In the genomic region with DNA sequence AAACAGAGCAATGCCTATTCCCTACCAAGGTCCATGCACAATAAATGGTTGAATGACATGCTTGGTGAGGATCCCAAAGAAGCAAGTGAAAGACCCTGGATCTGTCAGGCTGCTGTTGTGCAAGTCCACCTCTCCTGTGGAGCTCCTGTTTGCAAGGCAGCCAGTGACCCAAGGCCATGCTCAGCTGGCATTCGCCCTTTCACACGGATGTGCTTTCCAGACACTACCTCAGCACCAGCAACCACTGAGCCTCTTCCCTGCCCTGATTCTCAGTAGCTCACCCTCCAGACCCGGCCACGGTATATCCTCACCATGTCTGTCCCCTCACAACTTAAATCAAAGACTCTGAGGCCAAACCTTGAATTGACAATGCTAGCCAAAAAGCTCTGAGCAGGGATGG, we compare ENCODE assay signal across 1 cellular context.
TF ChIP-seq lines count a peak whose summit lies in the region.

No MANE protein-coding gene starts in this region.

TF ChIP-seq in HepG2, 621 proteins besides CTCF, POLR2A, EP300 and RAD21 (continued from another document and continues in another):
- TF ChIP-seq MLX (CRISPR knock-in tag; IDR thresholded peaks at IDR 0.05) (no peak), NFE2 (CRISPR knock-in tag; IDR thresholded peaks at IDR 0.05) (no peak), SCMH1 (CRISPR knock-in tag; IDR thresholded peaks at IDR 0.05; ENCODE audit: borderline replicate concordance) (no peak), HOXA3 (CRISPR knock-in tag; IDR thresholded peaks at IDR 0.05) (no peak), ZFP62 (CRISPR knock-in tag; IDR thresholded peaks at IDR 0.05) (no peak), ZNF430 (CRISPR knock-in tag; IDR thresholded peaks at IDR 0.05) (no peak), RCOR2 (CRISPR knock-in tag; IDR thresholded peaks at IDR 0.05) (0 out of 2 replicates have a peak, but pooled peaks have one; percentile 43), SOX5 (CRISPR knock-in tag; IDR thresholded peaks at IDR 0.05; ENCODE audit: borderline replicate concordance) (0 out of 2 replicates have a peak, but pooled peaks have one; percentile 7), LCORL (IDR thresholded peaks at IDR 0.05) (no peak), LCORL (CRISPR knock-in tag; IDR thresholded peaks at IDR 0.05) (0 out of 2 replicates have a peak, but pooled peaks have one; percentile 36), DZIP1 (CRISPR knock-in tag; IDR thresholded peaks at IDR 0.05) (no peak), ZNF607 (CRISPR knock-in tag; IDR thresholded peaks at IDR 0.05; ENCODE audit: borderline replicate concordance) (no peak), THAP8 (CRISPR knock-in tag; IDR thresholded peaks at IDR 0.05; ENCODE audit: borderline replicate concordance) (no peak), NFYB (CRISPR knock-in tag; IDR thresholded peaks at IDR 0.05) (no peak), ZNF17 (CRISPR knock-in tag; IDR thresholded peaks at IDR 0.05) (no peak), GMEB1 (CRISPR knock-in tag; IDR thresholded peaks at IDR 0.05; ENCODE audit: borderline replicate concordance) (no peak), ZNF331 (CRISPR knock-in tag; IDR thresholded peaks at IDR 0.05) (0 out of 2 replicates have a peak, but pooled peaks have one; percentile 12), ZFP1 (CRISPR knock-in tag; IDR thresholded peaks at IDR 0.05) (no peak), ISX (CRISPR knock-in tag; conservative IDR thresholded peaks at IDR 0.05) (no peak), KLF15 (CRISPR knock-in tag; IDR thresholded peaks at IDR 0.05; ENCODE audit: borderline replicate concordance) (no peak), KAT7 (CRISPR knock-in tag; IDR thresholded peaks at IDR 0.05; ENCODE audit: borderline replicate concordance) (no peak), GABPB1 (CRISPR knock-in tag; IDR thresholded peaks at IDR 0.05) (peak; percentile 74), TBX3 (IDR thresholded peaks at IDR 0.05; ENCODE audit: borderline replicate concordance) (no peak), HNF1B (CRISPR knock-in tag; IDR thresholded peaks at IDR 0.05) (0 out of 2 replicates have a peak, but pooled peaks have one; percentile 35), SIX4 (CRISPR knock-in tag; IDR thresholded peaks at IDR 0.05) (no peak), ZNF563 (CRISPR knock-in tag; IDR thresholded peaks at IDR 0.05) (no peak), PRDM4 (CRISPR knock-in tag; IDR thresholded peaks at IDR 0.05; ENCODE audit: borderline replicate concordance) (no peak), ZNF550 (CRISPR knock-in tag; IDR thresholded peaks at IDR 0.05; ENCODE audit: borderline replicate concordance) (no peak), TOE1 (CRISPR knock-in tag; IDR thresholded peaks at IDR 0.05) (no peak), HOMEZ (CRISPR knock-in tag; IDR thresholded peaks at IDR 0.05; ENCODE audit: low read depth) (no peak), ZBTB38 (CRISPR knock-in tag; IDR thresholded peaks at IDR 0.05) (0 out of 2 replicates have a peak, but pooled peaks have one; percentile 28), MEF2D (CRISPR knock-in tag; IDR thresholded peaks at IDR 0.05) (no peak), TAF1 (CRISPR knock-in tag; IDR thresholded peaks at IDR 0.05) (no peak), ZNF503 (CRISPR knock-in tag; IDR thresholded peaks at IDR 0.05) (no peak), NR2F2 (IDR thresholded peaks at IDR 0.05; ENCODE audit: borderline replicate concordance, low read depth) (no peak), IRF9 (CRISPR knock-in tag; IDR thresholded peaks at IDR 0.05; ENCODE audit: borderline replicate concordance) (no peak)
- TF ChIP-seq, protein P1, sequence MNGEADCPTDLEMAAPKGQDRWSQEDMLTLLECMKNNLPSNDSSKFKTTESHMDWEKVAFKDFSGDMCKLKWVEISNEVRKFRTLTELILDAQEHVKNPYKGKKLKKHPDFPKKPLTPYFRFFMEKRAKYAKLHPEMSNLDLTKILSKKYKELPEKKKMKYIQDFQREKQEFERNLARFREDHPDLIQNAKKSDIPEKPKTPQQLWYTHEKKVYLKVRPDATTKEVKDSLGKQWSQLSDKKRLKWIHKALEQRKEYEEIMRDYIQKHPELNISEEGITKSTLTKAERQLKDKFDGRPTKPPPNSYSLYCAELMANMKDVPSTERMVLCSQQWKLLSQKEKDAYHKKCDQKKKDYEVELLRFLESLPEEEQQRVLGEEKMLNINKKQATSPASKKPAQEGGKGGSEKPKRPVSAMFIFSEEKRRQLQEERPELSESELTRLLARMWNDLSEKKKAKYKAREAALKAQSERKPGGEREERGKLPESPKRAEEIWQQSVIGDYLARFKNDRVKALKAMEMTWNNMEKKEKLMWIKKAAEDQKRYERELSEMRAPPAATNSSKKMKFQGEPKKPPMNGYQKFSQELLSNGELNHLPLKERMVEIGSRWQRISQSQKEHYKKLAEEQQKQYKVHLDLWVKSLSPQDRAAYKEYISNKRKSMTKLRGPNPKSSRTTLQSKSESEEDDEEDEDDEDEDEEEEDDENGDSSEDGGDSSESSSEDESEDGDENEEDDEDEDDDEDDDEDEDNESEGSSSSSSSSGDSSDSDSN (CRISPR knock-in tag; IDR thresholded peaks at IDR 0.05) = peak; percentile 27; the same call in 1 of the 2 replicates
- TF ChIP-seq, protein P2, sequence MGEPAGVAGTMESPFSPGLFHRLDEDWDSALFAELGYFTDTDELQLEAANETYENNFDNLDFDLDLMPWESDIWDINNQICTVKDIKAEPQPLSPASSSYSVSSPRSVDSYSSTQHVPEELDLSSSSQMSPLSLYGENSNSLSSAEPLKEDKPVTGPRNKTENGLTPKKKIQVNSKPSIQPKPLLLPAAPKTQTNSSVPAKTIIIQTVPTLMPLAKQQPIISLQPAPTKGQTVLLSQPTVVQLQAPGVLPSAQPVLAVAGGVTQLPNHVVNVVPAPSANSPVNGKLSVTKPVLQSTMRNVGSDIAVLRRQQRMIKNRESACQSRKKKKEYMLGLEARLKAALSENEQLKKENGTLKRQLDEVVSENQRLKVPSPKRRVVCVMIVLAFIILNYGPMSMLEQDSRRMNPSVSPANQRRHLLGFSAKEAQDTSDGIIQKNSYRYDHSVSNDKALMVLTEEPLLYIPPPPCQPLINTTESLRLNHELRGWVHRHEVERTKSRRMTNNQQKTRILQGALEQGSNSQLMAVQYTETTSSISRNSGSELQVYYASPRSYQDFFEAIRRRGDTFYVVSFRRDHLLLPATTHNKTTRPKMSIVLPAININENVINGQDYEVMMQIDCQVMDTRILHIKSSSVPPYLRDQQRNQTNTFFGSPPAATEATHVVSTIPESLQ (CRISPR knock-in tag; conservative IDR thresholded peaks at IDR 0.05) = no peak
